2 cellular contexts compared by ENCODE assay signal in genomic region chr1:109423498-109423897, GRCh38.
TF ChIP-seq lines count a peak whose summit lies in the region.

No MANE protein-coding gene starts in this region.

TF ChIP-seq in SK-N-SH, 30 proteins besides CTCF, POLR2A, EP300 and RAD21:
- TF ChIP-seq JUND (IDR thresholded peaks at IDR 0.05) (no peak), SIN3A (IDR thresholded peaks at IDR 0.05; ENCODE audit: borderline replicate concordance, low read depth, low read length) (no peak), TAF1 (IDR thresholded peaks at IDR 0.05; ENCODE audit: borderline replicate concordance, low read depth, low read length) (no peak), USF2 (IDR thresholded peaks at IDR 0.05; ENCODE audit: borderline replicate concordance, low read depth, low read length) (no peak), TEAD4 (IDR thresholded peaks at IDR 0.05; ENCODE audit: borderline replicate concordance, insufficient read depth) (no peak)

TF ChIP-seq in SK-N-SH treated with all-trans-retinoic acid at 6 μM for 48 hours, 23 proteins besides CTCF, POLR2A, EP300 and RAD21:
- no peak for TF ChIP-seq ZNF565 (CRISPR knock-in tag; conservative IDR thresholded peaks at IDR 0.05; ENCODE audit: low read depth)
